In genomic region chr7:2980406-2981102, GRCh38 we compare ENCODE assay signal across 12 cellular contexts.
DNase-seq lines count a peak whose midpoint lies in the region; ATAC-seq, FAIRE-seq and TF ChIP-seq lines count a peak whose summit lies in the region.
"Had no signal": no experiment of that assay in that cellular context is flagged by ENCODE, and none has a peak within 500 bp of the region (broad histone marks: within the 10 kb centered on the region; RNA-seq: fewer than 3 reads in every experiment).

No MANE protein-coding gene starts in this region.

- TF ChIP-seq POLR2A in GM12892 (IDR thresholded peaks at IDR 0.05; ENCODE audit: low read depth, low read length): no peak

- H3K27ac Mint-ChIP-seq in CD4-positive, alpha-beta memory T cell: peak overlapping the region in 4 of 7 donors; percentile 22 to 84 (median 40)
- peak overlapping the region; percentile 81 for H3K27ac Mint-ChIP-seq in activated naive CD8-positive, alpha-beta T cell treated with anti-CD3 and anti-CD28 coated beads, Interleukin-2, amount 50 U/mL, for 24 hours
- H3K27ac Mint-ChIP-seq: nephron had no signal

- no peak overlapping the region for H4K91ac ChIP-seq in neuronal stem cell (ENCODE audit: low read depth, low read length, poor library complexity)

- no peak overlapping the region for H2BK5ac ChIP-seq in neuronal stem cell (ENCODE audit: low read length)

- H3K4me2 ChIP-seq in neuronal stem cell (ENCODE audit: insufficient read depth, low read length, poor library complexity, severe bottlenecking): no peak overlapping the region

- peaks cover 66% of the 10 kb centered on the region for H3K4me1 ChIP-seq in CD4-positive, alpha-beta memory T cell (ENCODE audit: insufficient read depth, low read length)
- H3K4me1 ChIP-seq in neuronal stem cell (ENCODE audit: control insufficient read depth in 2 of 2, insufficient read depth in 1 of 2, low read depth in 1 of 2, low read length in 2 of 2) (peaks cover 0 to 12% of the 10 kb centered on the region in 2 donors), psoas muscle (no peaks in the 10 kb centered on the region)
- H3K4me1 ChIP-seq: SJCRH30 had no signal

- H2AFZ ChIP-seq in neuronal stem cell (ENCODE audit: low read length): no peak overlapping the region

- peaks cover 20 to 52% of the 10 kb centered on the region in 2 donors for H3K36me3 Mint-ChIP-seq in CD4-positive, alpha-beta memory T cell
- peaks cover 30% of the 10 kb centered on the region for H3K36me3 Mint-ChIP-seq in activated naive CD8-positive, alpha-beta T cell treated with anti-CD3 and anti-CD28 coated beads, Interleukin-2, amount 50 U/mL, for 24 hours (ENCODE audit: low read depth)

- H3K9me3 ChIP-seq in CD4-positive, alpha-beta memory T cell (ENCODE audit: control insufficient read depth in 1 of 2, low read length in 2 of 2): no peaks in the 10 kb centered on the region
- H3K9me3 ChIP-seq in neuronal stem cell (replicated peaks in 1 of 2; ENCODE audit: control insufficient read depth in 2 of 2, insufficient read depth in 1 of 2, low read depth in 1 of 2, low read length in 2 of 2): no peaks in the 10 kb centered on the region
- H3K9me3 ChIP-seq in psoas muscle: no peaks in the 10 kb centered on the region
- H3K9me3 ChIP-seq: SJCRH30 had no signal

- H3K79me1 ChIP-seq in neuronal stem cell (ENCODE audit: low read depth, low read length): no peaks in the 10 kb centered on the region

- no peak overlapping the region for H3K4me3 ChIP-seq in CD4-positive, alpha-beta memory T cell (ENCODE audit: low read length in 2 of 2)
- H3K4me3 ChIP-seq in neuronal stem cell (ENCODE audit: low read length in 2 of 2) (no peak overlapping the region), psoas muscle (no peak overlapping the region)
- H3K4me3 ChIP-seq: SJCRH30, skin epidermis had no signal

- DNase-seq in CD4-positive, alpha-beta memory T cell: no peak
- DNase-seq in GM12892 (ENCODE audit: insufficient read length) (no peak), neuronal stem cell (ENCODE audit: low spot score) (no peak), psoas muscle (no peak), NCI-H1436 (lab: John Stamatoyannopoulos, UW) (no peak), AG08395 (ENCODE audit: low spot score) (no peak)
- DNase-seq in activated naive CD8-positive, alpha-beta T cell treated with anti-CD3 and anti-CD28 coated beads, Interleukin-2, amount 50 U/mL, for 24 hours: peak; percentile 53
- DNase-seq: NCI-H1048, NCI-H69, SJCRH30 had no signal

- H2BK12ac ChIP-seq in neuronal stem cell (ENCODE audit: low read length): peak overlapping the region; percentile 69

- POLR2A ChIA-PET in CD4-positive, alpha-beta memory T cell (lab: Charles Lee; ENCODE audit: partially characterized antibody): no interaction called here

- peak; percentile 30 for FAIRE-seq in GM12892 (lab: Jason Lieb, UNC)

- TF ChIP-seq CTCF in psoas muscle (IDR thresholded peaks at IDR 0.05): no peak

- H3K27me3 ChIP-seq in CD4-positive, alpha-beta memory T cell (ENCODE audit: insufficient read depth, low read length): no peaks in the 10 kb centered on the region
- H3K27me3 ChIP-seq in neuronal stem cell (ENCODE audit: control insufficient read depth in 3 of 3, insufficient read depth in 3 of 3, low read depth in 1 of 3, low read length in 3 of 3): peaks cover 0 to 32% (median 0%) of the 10 kb centered on the region in 3 experiments
- H3K27me3 ChIP-seq in psoas muscle (ENCODE audit: insufficient read depth in 3 of 3, low read length in 2 of 3): peaks cover 0 to 17% (median 3%) of the 10 kb centered on the region in 3 donors

- CTCF ChIA-PET in CD4-positive, alpha-beta memory T cell (lab: Charles Lee; ENCODE audit: partially characterized antibody): no interaction called here

- H3K4me1 Mint-ChIP-seq in CD4-positive, alpha-beta memory T cell: peaks cover 47 to 84% (median 66%) of the 10 kb centered on the region in 4 donors
- H3K4me1 Mint-ChIP-seq in activated naive CD8-positive, alpha-beta T cell treated with anti-CD3 and anti-CD28 coated beads, Interleukin-2, amount 50 U/mL, for 24 hours: peaks cover 86% of the 10 kb centered on the region

- peak overlapping the region; percentile 33 for H2BK15ac ChIP-seq in neuronal stem cell (ENCODE audit: low read length)

- no peak overlapping the region for H3K9ac ChIP-seq in neuronal stem cell (ENCODE audit: low read depth, low read length, poor library complexity)

- no peak overlapping the region for H3K27ac ChIP-seq in CD4-positive, alpha-beta memory T cell (ENCODE audit: low read depth, low read length)
- no peak overlapping the region for H3K27ac ChIP-seq in neuronal stem cell (replicated peaks; ENCODE audit: low read length)
- no peak overlapping the region for H3K27ac ChIP-seq in psoas muscle
- H3K27ac ChIP-seq: SJCRH30 had no signal

- peak overlapping the region; percentile 41 for H2AK5ac ChIP-seq in neuronal stem cell (ENCODE audit: low read depth, low read length)

- H3K4ac ChIP-seq in neuronal stem cell (ENCODE audit: low read length): no peak overlapping the region

- H3K14ac ChIP-seq in neuronal stem cell (ENCODE audit: low read length): no peak overlapping the region

- no CpG with 5 or more reads among the region's 27 CpGs for WGBS in neuronal stem cell (ENCODE audit: extremely low coverage in 2 of 2, insufficient read length in 2 of 2, insufficient replicate concordance in 1 of 2), 2 donors
- WGBS in psoas muscle, 3 donors: 75 to 79% (median 76%) methylated on average over 23 to 27 of the region's 27 CpGs

- H2BK120ac ChIP-seq in neuronal stem cell (ENCODE audit: low read depth, low read length): peak overlapping the region; percentile 85

- H3K18ac ChIP-seq in neuronal stem cell (ENCODE audit: low read length): peak overlapping the region; percentile 84

- intact Hi-C loops in CD4-positive, alpha-beta memory T cell (cut with micrococcal nuclease): loop anchor here (5.0 kb wide), 1 partner anchor 118 kb away; no protein-coding TSS in a partner anchor
- intact Hi-C loops in psoas muscle (cut with DNase I): no loop called here

- H3K23ac ChIP-seq in neuronal stem cell (ENCODE audit: low read depth, low read length, poor library complexity): peak overlapping the region; percentile 29

- H4K8ac ChIP-seq in neuronal stem cell (ENCODE audit: low read depth, low read length): no peak overlapping the region

- H3K27me3 Mint-ChIP-seq in CD4-positive, alpha-beta memory T cell: no peaks in the 10 kb centered on the region
- H3K27me3 Mint-ChIP-seq in activated naive CD8-positive, alpha-beta T cell treated with anti-CD3 and anti-CD28 coated beads, Interleukin-2, amount 50 U/mL, for 24 hours: no peaks in the 10 kb centered on the region

- H3K4me3 Mint-ChIP-seq in CD4-positive, alpha-beta memory T cell: peak overlapping the region in 2 of 8 donors; percentile 41 to 46
- H3K4me3 Mint-ChIP-seq in activated naive CD8-positive, alpha-beta T cell treated with anti-CD3 and anti-CD28 coated beads, Interleukin-2, amount 50 U/mL, for 24 hours: peak overlapping the region; percentile 76
- H3K4me3 Mint-ChIP-seq: nephron had no signal

- peaks cover 16% of the 10 kb centered on the region for H3K36me3 ChIP-seq in CD4-positive, alpha-beta memory T cell (ENCODE audit: insufficient read depth, low read length)
- H3K36me3 ChIP-seq in neuronal stem cell (replicated peaks in 1 of 2; ENCODE audit: control insufficient read depth in 2 of 2, insufficient read depth in 2 of 2, low read length in 2 of 2): no peaks in the 10 kb centered on the region
- H3K36me3 ChIP-seq in psoas muscle (ENCODE audit: insufficient read depth in 1 of 2, low read depth in 1 of 2): no peaks in the 10 kb centered on the region
- H3K36me3 ChIP-seq: SJCRH30 had no signal

- peak; percentile 37 for ATAC-seq in activated naive CD8-positive, alpha-beta T cell treated with anti-CD3 and anti-CD28 coated beads, Interleukin-2, amount 50 U/mL, for 24 hours
- no peak for ATAC-seq in psoas muscle

- H3K9me3 Mint-ChIP-seq in CD4-positive, alpha-beta memory T cell: no peaks in the 10 kb centered on the region
- no peaks in the 10 kb centered on the region for H3K9me3 Mint-ChIP-seq in activated naive CD8-positive, alpha-beta T cell treated with anti-CD3 and anti-CD28 coated beads, Interleukin-2, amount 50 U/mL, for 24 hours
- H3K9me3 Mint-ChIP-seq: nephron had no signal
